In the genomic region with DNA sequence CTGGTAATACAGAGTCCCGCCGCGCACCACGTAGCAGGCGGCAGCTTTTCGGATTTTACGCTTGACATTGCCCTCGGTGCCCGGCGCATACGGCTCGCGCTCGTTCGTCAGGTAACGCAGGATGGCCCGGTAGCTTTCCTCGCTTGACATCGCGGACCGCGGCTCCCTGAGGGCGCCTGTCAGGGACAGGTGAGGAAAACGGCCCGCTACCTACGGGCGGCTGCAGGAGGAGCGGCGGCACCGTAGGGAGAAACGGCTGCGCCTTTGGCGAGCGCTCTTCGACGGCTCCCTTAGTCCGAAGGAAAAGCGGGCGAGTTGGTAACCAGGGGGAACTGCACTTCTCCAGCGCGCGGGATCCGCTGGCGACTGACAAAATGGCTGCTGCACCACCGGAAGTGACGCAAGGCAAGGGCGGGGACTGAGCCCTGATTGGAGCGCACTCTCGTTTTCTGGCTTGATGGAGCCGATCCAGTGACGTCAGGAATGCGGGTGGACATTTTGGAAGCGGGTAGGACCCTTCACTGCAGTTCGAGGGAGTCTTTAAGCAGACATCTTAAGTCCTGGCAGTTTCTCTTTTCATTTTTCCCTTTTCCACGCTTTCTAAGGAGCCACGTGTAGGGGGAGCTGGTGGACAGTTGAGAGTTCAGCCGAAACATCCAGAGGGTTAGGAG, we compare ENCODE assay signal across 8 cellular contexts. TPM values are rescaled to one million over a fixed set of nuclear protein-coding genes. Genes with fewer than 3 reads are reported as not detected.
A peak's percentile ranks its signal among the peaks of the same experiment; 100 is the strongest.
DNase-seq lines count a peak whose midpoint lies in the region; ATAC-seq and TF ChIP-seq lines count a peak whose summit lies in the region.

A gene with protein sequence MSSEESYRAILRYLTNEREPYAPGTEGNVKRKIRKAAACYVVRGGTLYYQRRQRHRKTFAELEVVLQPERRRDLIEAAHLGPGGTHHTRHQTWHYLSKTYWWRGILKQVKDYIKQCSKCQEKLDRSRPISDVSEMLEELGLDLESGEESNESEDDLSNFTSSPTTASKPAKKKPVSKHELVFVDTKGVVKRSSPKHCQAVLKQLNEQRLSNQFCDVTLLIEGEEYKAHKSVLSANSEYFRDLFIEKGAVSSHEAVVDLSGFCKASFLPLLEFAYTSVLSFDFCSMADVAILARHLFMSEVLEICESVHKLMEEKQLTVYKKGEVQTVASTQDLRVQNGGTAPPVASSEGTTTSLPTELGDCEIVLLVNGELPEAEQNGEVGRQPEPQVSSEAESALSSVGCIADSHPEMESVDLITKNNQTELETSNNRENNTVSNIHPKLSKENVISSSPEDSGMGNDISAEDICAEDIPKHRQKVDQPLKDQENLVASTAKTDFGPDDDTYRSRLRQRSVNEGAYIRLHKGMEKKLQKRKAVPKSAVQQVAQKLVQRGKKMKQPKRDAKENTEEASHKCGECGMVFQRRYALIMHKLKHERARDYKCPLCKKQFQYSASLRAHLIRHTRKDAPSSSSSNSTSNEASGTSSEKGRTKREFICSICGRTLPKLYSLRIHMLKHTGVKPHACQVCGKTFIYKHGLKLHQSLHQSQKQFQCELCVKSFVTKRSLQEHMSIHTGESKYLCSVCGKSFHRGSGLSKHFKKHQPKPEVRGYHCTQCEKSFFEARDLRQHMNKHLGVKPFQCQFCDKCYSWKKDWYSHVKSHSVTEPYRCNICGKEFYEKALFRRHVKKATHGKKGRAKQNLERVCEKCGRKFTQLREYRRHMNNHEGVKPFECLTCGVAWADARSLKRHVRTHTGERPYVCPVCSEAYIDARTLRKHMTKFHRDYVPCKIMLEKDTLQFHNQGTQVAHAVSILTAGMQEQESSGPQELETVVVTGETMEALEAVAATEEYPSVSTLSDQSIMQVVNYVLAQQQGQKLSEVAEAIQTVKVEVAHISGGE (minus strand): TSS at position 368 of the 671 bp plus-strand sequence. CDS start 218 bp downstream, at position 150.

- H4K5ac ChIP-seq in mesendoderm (ENCODE audit: low read length) = no peak within 1 kb of the TSS

- no peak within 1 kb of the TSS for H3K23ac ChIP-seq in mesendoderm (ENCODE audit: low read length)

- H3K27me3 ChIP-seq in effector memory CD4-positive, alpha-beta T cell (replicated peaks; ENCODE audit: control insufficient read depth, insufficient read depth, low read length, poor library complexity, severe bottlenecking) = no peaks in the 10 kb centered on the region
- no peaks in the 10 kb centered on the region for H3K27me3 ChIP-seq in mesendoderm (ENCODE audit: insufficient read depth, low read length, poor library complexity)

- no peak within 1 kb of the TSS for H2AK5ac ChIP-seq in mesendoderm (ENCODE audit: low read length)

- no peak within 1 kb of the TSS for H3K18ac ChIP-seq in mesendoderm (ENCODE audit: low read length)

- no peak within 1 kb of the TSS for H2BK120ac ChIP-seq in mesendoderm (ENCODE audit: low read depth, low read length)

- H3K4me1 ChIP-seq in effector memory CD4-positive, alpha-beta T cell (ENCODE audit: control insufficient read depth, insufficient read depth, low read length, poor library complexity, severe bottlenecking) = peaks cover 16% of the 10 kb centered on the region
- H3K4me1 ChIP-seq in mesendoderm (ENCODE audit: control insufficient read depth, low read depth, low read length) = no peaks in the 10 kb centered on the region

- DNase-seq in AG09309 (ENCODE audit: low read depth) (peak; percentile 99), mesendoderm (peak; percentile 100), NK-92 (lab: John Stamatoyannopoulos, UW; ENCODE audit: unreplicated experiment) (no peak)
- peak; percentile 100 for DNase-seq in activated CD4-positive, alpha-beta T cell treated with anti-CD3 and anti-CD28 coated beads, Interleukin-2, amount 50 U/mL, for 1 hour
- peak; percentile 98 to 100 (median 99) for DNase-seq in effector memory CD4-positive, alpha-beta T cell
- peak; percentile 98 for DNase-seq in stimulated activated CD8-positive, alpha-beta memory T cell treated with anti-CD3 and anti-CD28 coated beads, Interleukin-15, amount 100 ng/mL, for 48 hours (ENCODE audit: low read depth in 2 of 2)

- peaks cover 4% of the 10 kb centered on the region for H3K79me1 ChIP-seq in mesendoderm (ENCODE audit: low read length)

- no peak within 1 kb of the TSS for H2BK5ac ChIP-seq in mesendoderm (ENCODE audit: low read length)

- ATAC-seq in GM19351 (IDR thresholded peaks at IDR 0.05; ENCODE audit: unreplicated experiment) (peak; percentile 66), HG03565 (IDR thresholded peaks at IDR 0.05; ENCODE audit: unreplicated experiment) (peak; percentile 61)

- peaks cover 19% of the 10 kb centered on the region for H3K36me3 ChIP-seq in effector memory CD4-positive, alpha-beta T cell (ENCODE audit: control insufficient read depth, insufficient read depth, low read length)
- peaks cover 6% of the 10 kb centered on the region for H3K36me3 ChIP-seq in mesendoderm (ENCODE audit: control insufficient read depth, insufficient read depth, low read length)

- TF ChIP-seq CTCF in AG09309 (IDR thresholded peaks at IDR 0.05; ENCODE audit: control insufficient read depth, insufficient read depth, low read depth, low read length, missing control alignments) = peak; percentile 63

- peak within 1 kb of the TSS; percentile 73 for H3K9ac ChIP-seq in mesendoderm (ENCODE audit: low read length)

- H3K4me3 ChIP-seq in AG09309 (ENCODE audit: control insufficient read depth, low read depth, low read length) = peak within 1 kb of the TSS; percentile 99
- peak within 1 kb of the TSS; percentile 100 for H3K4me3 ChIP-seq in effector memory CD4-positive, alpha-beta T cell (ENCODE audit: insufficient read depth, low read depth, low read length, poor library complexity, severe bottlenecking)
- H3K4me3 ChIP-seq in mesendoderm (ENCODE audit: low read length) = peak within 1 kb of the TSS; percentile 68

- WGBS in mesendoderm (ENCODE audit: extremely low coverage, insufficient coverage, low lambda C conversion rate) = no CpG with 5 or more reads among the region's 57 CpGs

- no peaks in the 10 kb centered on the region for H3K9me3 ChIP-seq in effector memory CD4-positive, alpha-beta T cell (ENCODE audit: control insufficient read depth, low read length)

- H3K4ac ChIP-seq in mesendoderm (ENCODE audit: low read depth, low read length) = no peak within 1 kb of the TSS

- H3K79me2 ChIP-seq in mesendoderm (ENCODE audit: control insufficient read depth, insufficient read depth, low read length) = peaks cover 24% of the 10 kb centered on the region

- peak within 1 kb of the TSS; percentile 14 for H3K4me2 ChIP-seq in mesendoderm (ENCODE audit: low read length)

- H3K56ac ChIP-seq in mesendoderm (ENCODE audit: low read length) = peak within 1 kb of the TSS; percentile 89

- H3K27ac ChIP-seq in effector memory CD4-positive, alpha-beta T cell (ENCODE audit: insufficient read depth, low read length, poor library complexity, severe bottlenecking) = peak within 1 kb of the TSS; percentile 99
- H3K27ac ChIP-seq in mesendoderm (ENCODE audit: low read depth, low read length) = peak within 1 kb of the TSS; percentile 55

- H4K8ac ChIP-seq in mesendoderm (ENCODE audit: low read depth, low read length) = no peak within 1 kb of the TSS

- no peak within 1 kb of the TSS for H2BK15ac ChIP-seq in mesendoderm (replicated peaks; ENCODE audit: low read depth)

RNA-seq across cellular contexts. Expression of the gene that starts here (rescaled TPM):
- 6.2 TPM for polyA plus RNA-seq in mesendoderm (2013, experiment 1 of 2)
- 5.9 TPM for polyA plus RNA-seq in mesendoderm (2013, experiment 2 of 2)
